8 cellular contexts compared by ENCODE assay signal in the genomic region with DNA sequence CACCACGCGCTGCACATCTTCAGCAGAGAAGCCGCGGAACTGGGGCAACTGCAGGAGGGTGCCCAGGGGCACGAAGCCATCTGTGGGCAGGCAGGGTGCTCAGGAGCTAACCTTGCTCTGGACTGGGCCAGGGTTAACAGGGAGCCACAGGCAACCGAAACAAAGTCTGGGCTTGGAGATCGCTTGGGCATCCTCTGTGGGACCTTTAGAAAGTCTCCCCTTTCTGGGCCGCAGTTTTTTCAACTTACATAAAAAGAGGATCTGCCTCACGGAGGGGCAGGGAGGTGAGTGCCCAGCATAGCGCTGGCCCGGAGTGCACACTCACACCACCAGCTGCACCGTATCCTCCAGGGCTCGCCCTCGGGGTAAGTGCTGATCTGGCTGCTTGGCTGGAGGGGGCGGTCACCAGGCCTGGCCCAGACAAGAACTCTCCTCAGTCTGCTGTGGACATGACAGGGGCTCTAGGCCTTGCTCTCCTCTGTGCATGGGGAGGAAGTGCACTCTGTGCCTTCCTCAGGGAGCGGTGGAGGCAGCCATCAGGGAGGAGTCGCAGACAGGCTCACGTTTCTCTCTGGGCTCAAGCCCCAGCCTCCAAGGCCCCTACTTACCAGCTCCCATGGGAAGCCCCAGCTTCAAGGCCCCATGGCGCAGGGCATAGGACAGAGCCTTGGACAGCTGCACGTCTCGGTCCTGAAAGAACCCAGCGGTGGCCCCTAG. TPM values are rescaled to one million over a fixed set of nuclear protein-coding genes. Genes with fewer than 3 reads are reported as not detected.
A peak's percentile ranks its signal among the peaks of the same experiment; 100 is the strongest.
DNase-seq lines count a peak whose midpoint lies in the region; ATAC-seq, FAIRE-seq and TF ChIP-seq lines count a peak whose summit lies in the region.

No MANE protein-coding gene starts in this region.

- H3K27me3 Mint-ChIP-seq in T-helper 2 cell treated with Interferon-gamma antibody and Interleukin-4, amounts not matched to agents 5 μg/mL and 100 μg/mL, for 36 hours (ENCODE audit: low read depth) = no peaks in the 10 kb centered on the region

- TF ChIP-seq POLR2A in GM12891 (IDR thresholded peaks at IDR 0.05; ENCODE audit: low read depth, low read length) = no peak; the same call in 1 of the 2 replicates
- no peak for TF ChIP-seq POLR2A in gastrocnemius medialis (IDR thresholded peaks at IDR 0.05)
- no peak for TF ChIP-seq POLR2A in H54 (IDR thresholded peaks at IDR 0.05; ENCODE audit: low read depth, low read length)

- FAIRE-seq in GM12891 (lab: Jason Lieb, UNC) (peak; percentile 20), H54 (lab: Jason Lieb, UNC) (no peak)

- no peaks in the 10 kb centered on the region for H3K27me3 ChIP-seq in gastrocnemius medialis

- intact Hi-C loops in gastrocnemius medialis (cut with DNase I; ENCODE audit: low total_unique reads) = loop anchor here (5.0 kb wide), 1 partner anchor 58 kb away; a partner anchor contains a TSS

- H3K9me3 ChIP-seq in gastrocnemius medialis = no peaks in the 10 kb centered on the region

- POLR2A ChIA-PET in HEK293T (lab: Yijun Ruan, JAX) = interaction anchor here (0.9 to 2.5 kb wide), 4 partner anchors 9 to 40 kb away, joined by 3 to 8 read pairs (median 4); a partner anchor contains a TSS

- H3K4me1 ChIP-seq in gastrocnemius medialis = peaks cover 41 to 61% of the 10 kb centered on the region in 2 donors

- peaks cover 12% of the 10 kb centered on the region for H3K36me3 Mint-ChIP-seq in T-helper 2 cell treated with Interferon-gamma antibody and Interleukin-4, amounts not matched to agents 5 μg/mL and 100 μg/mL, for 36 hours (ENCODE audit: low read depth)

- ATAC-seq in gastrocnemius medialis (peak; percentile 0 to 5), GM19324 (IDR thresholded peaks at IDR 0.05; ENCODE audit: low FRiP score, unreplicated experiment) (no peak)

- no peaks in the 10 kb centered on the region for H3K9me3 Mint-ChIP-seq in T-helper 2 cell treated with Interferon-gamma antibody and Interleukin-4, amounts not matched to agents 5 μg/mL and 100 μg/mL, for 36 hours

- peaks cover 23% of the 10 kb centered on the region for H3K4me1 Mint-ChIP-seq in T-helper 2 cell treated with Interferon-gamma antibody and Interleukin-4, amounts not matched to agents 5 μg/mL and 100 μg/mL, for 36 hours (ENCODE audit: low read depth)

- H3K36me3 ChIP-seq in gastrocnemius medialis = peaks cover 0 to 5% of the 10 kb centered on the region in 2 donors

- H3K27ac ChIP-seq in gastrocnemius medialis = peak overlapping the region; percentile 95 to 99 (median 96)

- CTCF ChIA-PET in HEK293T (lab: Yijun Ruan, JAX) = interaction anchor here (0.6 kb wide), 1 partner anchor 37 kb away, joined by 5 read pairs; no protein-coding TSS in a partner anchor

- no peak for TF ChIP-seq CTCF in fibroblast of pulmonary artery (IDR thresholded peaks at IDR 0.05; ENCODE audit: low read length, missing control alignments)
- TF ChIP-seq CTCF in gastrocnemius medialis (IDR thresholded peaks at IDR 0.05 in 4 of 5, conservative IDR thresholded peaks at IDR 0.05 in 1 of 5) = no peak

- H3K4me3 Mint-ChIP-seq in T-helper 2 cell treated with Interferon-gamma antibody and Interleukin-4, amounts not matched to agents 5 μg/mL and 100 μg/mL, for 36 hours = peak overlapping the region; percentile 89

- DNase-seq in GM12891 (ENCODE audit: insufficient read length, low spot score) = peak; percentile 30
- DNase-seq in T-helper 2 cell treated with Interferon-gamma antibody and Interleukin-4, amounts not matched to agents 5 μg/mL and 100 μg/mL, for 36 hours (ENCODE audit: low spot score) = no peak
- no peak for DNase-seq in fibroblast of pulmonary artery (ENCODE audit: low read depth)
- no peak for DNase-seq in gastrocnemius medialis
- DNase-seq in NOMO-1 treated with dmso at 0.1 percent for 144 hours (lab: John Stamatoyannopoulos, UW; ENCODE audit: unreplicated experiment) = no peak
- no peak for DNase-seq in H54 (ENCODE audit: insufficient read length, low spot score)
- no peak for DNase-seq in HEK293T (ENCODE audit: extremely low spot score)

- H3K27ac Mint-ChIP-seq in T-helper 2 cell treated with Interferon-gamma antibody and Interleukin-4, amounts not matched to agents 5 μg/mL and 100 μg/mL, for 36 hours = peak overlapping the region; percentile 60

- H3K4me3 ChIP-seq in fibroblast of pulmonary artery (replicated peaks; ENCODE audit: low read depth, low read length) (peak overlapping the region; percentile 79), gastrocnemius medialis (peak overlapping the region; percentile 86 to 92 (median 88))

- in situ Hi-C loops in gastrocnemius medialis (cut with MboI; ENCODE audit: low sequenced_read_pairs in 4 of 4) = no loop called here

TF ChIP-seq in GM12891, 5 proteins besides CTCF, POLR2A, EP300 and RAD21:
- 0 out of 2 replicates have a peak, but pooled peaks have one; percentile 15 for TF ChIP-seq POLR2AphosphoS5 (IDR thresholded peaks at IDR 0.05; ENCODE audit: low read depth, low read length)
- no peak for TF ChIP-seq PAX5 (IDR thresholded peaks at IDR 0.05; ENCODE audit: insufficient read depth, low read length, severe bottlenecking)
- TF ChIP-seq SPI1 (IDR thresholded peaks at IDR 0.05; ENCODE audit: low read depth, low read length) = 0 out of 2 replicates have a peak, but pooled peaks have one; percentile 28

TF ChIP-seq in HEK293T, 16 proteins besides CTCF, POLR2A, EP300 and RAD21:
- TF ChIP-seq HDGF (IDR thresholded peaks at IDR 0.05; ENCODE audit: borderline replicate concordance) (no peak), FOXK2 (IDR thresholded peaks at IDR 0.05) (no peak), FOXA1 (IDR thresholded peaks at IDR 0.05) (no peak), FOXM1 (IDR thresholded peaks at IDR 0.05; ENCODE audit: borderline replicate concordance) (no peak), ARNT (IDR thresholded peaks at IDR 0.05) (no peak), CTBP1 (IDR thresholded peaks at IDR 0.05; ENCODE audit: borderline replicate concordance) (no peak), NFRKB (IDR thresholded peaks at IDR 0.05) (no peak)

RNA-seq across cellular contexts. Expression of a gene that starts 0.9 kb away (rescaled TPM):
- 66.1 TPM for polyA plus RNA-seq in GM12891 (2012; ENCODE audit: low read depth, missing spikeins)
- total RNA-seq in gastrocnemius medialis = 100 to 1,000 TPM in 3 of 4 donors, 10 to 100 TPM in 1; 80.9 to 231 (median 139) TPM

RNA-seq across cellular contexts. Expression of a gene that starts 1.0 kb away (rescaled TPM):
- 68.6 TPM for polyA plus RNA-seq in GM12891 (2012; ENCODE audit: low read depth, missing spikeins)
- total RNA-seq in gastrocnemius medialis = 10 to 100 TPM; 32.3 to 70.7 (median 53.4) TPM

RNA-seq across cellular contexts. Expression of a gene that starts 5.3 kb away (rescaled TPM):
- 50.3 TPM for polyA plus RNA-seq in GM12891 (2012; ENCODE audit: low read depth, missing spikeins)
- total RNA-seq in gastrocnemius medialis = 10 to 100 TPM; 13.8 to 30.0 (median 18.9) TPM

RNA-seq across cellular contexts. Expression of a gene that starts 9.3 kb away (rescaled TPM):
- 85.3 TPM for polyA plus RNA-seq in GM12891 (2012; ENCODE audit: low read depth, missing spikeins)
- total RNA-seq in gastrocnemius medialis = 10 to 100 TPM; 33.6 to 87.5 (median 58.2) TPM

RNA-seq across cellular contexts. Expression of a gene that starts 15.8 kb away (rescaled TPM):
- polyA plus RNA-seq in GM12891 (2012; ENCODE audit: low read depth, missing spikeins) = 61.2 TPM
- 10 to 100 TPM; 20.2 to 54.7 (median 27.6) TPM for total RNA-seq in gastrocnemius medialis
